ENCODE assay signal across 11 cellular contexts in the genomic region with DNA sequence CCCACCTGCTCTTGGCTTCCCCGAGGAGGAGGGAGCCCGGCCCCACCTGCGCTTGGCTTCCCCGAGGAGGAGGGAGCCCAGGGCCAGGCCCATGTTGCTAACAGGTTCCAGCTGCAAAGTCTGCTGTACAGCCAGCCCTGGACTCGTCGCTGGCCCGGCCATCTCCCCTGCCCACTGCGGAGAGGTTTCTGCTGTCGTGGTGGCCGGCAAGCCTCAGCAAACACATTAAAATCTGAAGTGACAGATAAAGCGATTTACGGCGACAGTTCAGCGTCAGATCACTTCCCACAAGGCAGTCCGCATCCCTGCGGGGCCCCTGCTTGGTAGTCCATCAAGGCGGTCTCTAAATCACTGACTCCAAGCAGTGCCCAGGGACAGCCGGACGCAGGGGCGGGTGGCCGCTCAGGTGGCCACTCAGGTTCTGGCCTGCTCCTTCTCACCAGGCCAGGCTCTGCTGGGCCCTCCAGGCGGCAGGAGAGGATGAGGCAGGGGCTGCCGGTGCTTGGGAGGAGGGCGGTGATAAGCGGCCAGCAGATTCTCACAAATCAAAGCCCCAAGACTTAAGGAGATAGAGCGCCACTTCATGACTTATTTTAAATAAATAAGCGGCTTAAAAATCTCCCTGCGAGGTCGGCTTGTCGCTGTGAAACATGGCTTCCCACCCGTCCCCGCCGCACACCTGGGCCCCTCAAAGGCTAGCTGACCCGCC.
"Had no signal": no experiment of that assay in that cellular context is flagged by ENCODE, and none has a peak within 500 bp of the region (broad histone marks: within the 10 kb centered on the region; RNA-seq: fewer than 3 reads in every experiment).

No MANE protein-coding gene starts in this region.

- DNase-seq: activated CD4-positive, alpha-beta memory T cell treated with anti-CD3 and anti-CD28 coated beads, Interleukin-2, amount 10 ng/mL, durations not matched to agents 7 days and 5 days; activated CD4-positive, alpha-beta T cell treated with anti-CD3 and anti-CD28 coated beads for 4 hours; activated T-cell treated with anti-CD3 and anti-CD28 coated beads, Interleukin-2, amount 50 U/mL, for 24 hours; adrenal gland; hippocampal formation; left lung; mammary epithelial cell; stimulated activated CD4-positive, alpha-beta T cell treated with anti-CD3 and anti-CD28 coated beads, Interleukin-2, amount 100 ng/mL, for 48 hours had no signal

- H3K9me3 Mint-ChIP-seq: activated CD4-positive, alpha-beta memory T cell treated with anti-CD3 and anti-CD28 coated beads, Interleukin-2, amount 10 ng/mL, durations not matched to agents 7 days and 5 days; activated naive CD4-positive, alpha-beta T cell treated with anti-CD3 and anti-CD28 coated beads, Interleukin-2, amount 50 U/mL, for 24 hours; activated T-cell treated with anti-CD3 and anti-CD28 coated beads, Interleukin-2, amount 50 U/mL, for 24 hours; stimulated activated memory B cell treated with anti-CD40 and anti-IgM and Interleukin-4, amounts not matched to agents 10 μg/mL and 1 μg/mL and 100 μg/mL, for 72 hours; WTC11 had no signal

- ATAC-seq: left lung; stimulated activated memory B cell treated with anti-CD40 and anti-IgM and Interleukin-4, amounts not matched to agents 10 μg/mL and 1 μg/mL and 100 μg/mL, for 72 hours; WTC11 had no signal

- H3K27ac Mint-ChIP-seq: activated CD4-positive, alpha-beta memory T cell treated with anti-CD3 and anti-CD28 coated beads, Interleukin-2, amount 10 ng/mL, durations not matched to agents 7 days and 5 days; activated naive CD4-positive, alpha-beta T cell treated with anti-CD3 and anti-CD28 coated beads, Interleukin-2, amount 50 U/mL, for 24 hours; activated T-cell treated with anti-CD3 and anti-CD28 coated beads, Interleukin-2, amount 50 U/mL, for 24 hours; WTC11 had no signal

- H3K27me3 Mint-ChIP-seq: activated CD4-positive, alpha-beta memory T cell treated with anti-CD3 and anti-CD28 coated beads, Interleukin-2, amount 10 ng/mL, durations not matched to agents 7 days and 5 days; activated naive CD4-positive, alpha-beta T cell treated with anti-CD3 and anti-CD28 coated beads, Interleukin-2, amount 50 U/mL, for 24 hours; activated T-cell treated with anti-CD3 and anti-CD28 coated beads, Interleukin-2, amount 50 U/mL, for 24 hours; stimulated activated memory B cell treated with anti-CD40 and anti-IgM and Interleukin-4, amounts not matched to agents 10 μg/mL and 1 μg/mL and 100 μg/mL, for 72 hours had no signal

- H3K36me3 Mint-ChIP-seq: activated naive CD4-positive, alpha-beta T cell treated with anti-CD3 and anti-CD28 coated beads, Interleukin-2, amount 50 U/mL, for 24 hours; stimulated activated memory B cell treated with anti-CD40 and anti-IgM and Interleukin-4, amounts not matched to agents 10 μg/mL and 1 μg/mL and 100 μg/mL, for 72 hours; WTC11 had no signal

- H3K4me3 Mint-ChIP-seq: activated CD4-positive, alpha-beta memory T cell treated with anti-CD3 and anti-CD28 coated beads, Interleukin-2, amount 10 ng/mL, durations not matched to agents 7 days and 5 days; activated naive CD4-positive, alpha-beta T cell treated with anti-CD3 and anti-CD28 coated beads, Interleukin-2, amount 50 U/mL, for 24 hours; activated T-cell treated with anti-CD3 and anti-CD28 coated beads, Interleukin-2, amount 50 U/mL, for 24 hours; stimulated activated memory B cell treated with anti-CD40 and anti-IgM and Interleukin-4, amounts not matched to agents 10 μg/mL and 1 μg/mL and 100 μg/mL, for 72 hours; WTC11 had no signal
